In the genomic region with DNA sequence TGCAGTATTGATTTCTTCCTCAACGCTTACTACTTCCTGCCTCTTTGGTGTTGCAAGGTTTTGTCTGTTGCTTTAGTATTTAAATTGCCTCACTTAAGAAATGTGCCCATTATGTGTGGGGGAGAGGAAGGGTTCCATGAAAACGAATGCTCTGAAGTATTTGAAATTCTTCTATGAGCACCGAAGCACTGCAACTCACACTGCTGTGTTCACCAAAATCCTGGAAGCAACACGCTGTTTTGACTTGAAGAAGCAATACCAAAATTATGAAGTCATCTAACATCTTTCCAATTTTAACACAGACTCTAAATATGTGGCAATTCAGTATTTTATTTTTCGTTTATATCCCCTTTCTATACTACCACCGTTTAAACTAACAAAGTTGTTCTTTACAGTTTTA, we compare ENCODE assay signal across 17 cellular contexts.
DNase-seq lines count a peak whose midpoint lies in the region; TF ChIP-seq lines count a peak whose summit lies in the region.
"Had no signal": no experiment of that assay in that cellular context is flagged by ENCODE, and none has a peak within 500 bp of the region (broad histone marks: within the 10 kb centered on the region; RNA-seq: fewer than 3 reads in every experiment).

No MANE protein-coding gene starts in this region.

- H3K9ac ChIP-seq in fibroblast of lung (ENCODE audit: insufficient read depth, low read length): no peak overlapping the region
- H3K9ac ChIP-seq in muscle layer of colon (ENCODE audit: low read length): no peak overlapping the region

- peak; percentile 19 for DNase-seq in AG08395 (ENCODE audit: low spot score)
- peak; percentile 54 for DNase-seq in NOMO-1 treated with DMSO at 0.1 percent for 48 hours (lab: John Stamatoyannopoulos, UW; ENCODE audit: unreplicated experiment)
- DNase-seq in fibroblast of lung (ENCODE audit: low read depth in 2 of 2): peak; percentile 4 to 43
- DNase-seq in stimulated activated CD4-positive, alpha-beta T cell treated with anti-CD3 and anti-CD28 coated beads, Interleukin-4, amount 100 ng/mL, for 1 hour: no peak
- no peak for DNase-seq in activated CD4-positive, alpha-beta T cell treated with anti-CD3 and anti-CD28 coated beads for 48 hours
- DNase-seq in NCI-H128 (lab: John Stamatoyannopoulos, UW; ENCODE audit: unreplicated experiment): no peak
- no peak for DNase-seq in brain microvascular endothelial cell
- DNase-seq: activated naive CD8-positive, alpha-beta T cell treated with anti-CD3 and anti-CD28 coated beads for 36 hours; DMS153; effector CD8-positive, alpha-beta T cell; esophagus squamous epithelium; NCI-H1694; NCI-H446 treated with DMSO at 0.1 percent for 48 hours; OCI-M1; stimulated activated naive CD4-positive, alpha-beta T cell had no signal

- no peak overlapping the region for H3K4me2 ChIP-seq in fibroblast of lung (ENCODE audit: extremely low read depth, insufficient read depth, low read length)

- no peak overlapping the region for H2AFZ ChIP-seq in fibroblast of lung (ENCODE audit: low read length)

- no peaks in the 10 kb centered on the region for H3K27me3 ChIP-seq in fibroblast of lung (ENCODE audit: control insufficient read depth, insufficient read depth, low read length)
- no peaks in the 10 kb centered on the region for H3K27me3 ChIP-seq in muscle layer of colon (ENCODE audit: control insufficient read depth in 1 of 2, insufficient read depth in 2 of 2, low read length in 2 of 2)
- no peaks in the 10 kb centered on the region for H3K27me3 ChIP-seq in brain microvascular endothelial cell (replicated peaks)
- H3K27me3 ChIP-seq: cardiac muscle cell, esophagus squamous epithelium had no signal

- in situ Hi-C loops in brain microvascular endothelial cell (cut with HindIII; ENCODE audit: low pct_ligation_motif_present, low sequenced_read_pairs): no loop called here

- H3K4me3 ChIP-seq in fibroblast of lung (replicated peaks in 1 of 4; ENCODE audit: control extremely low read depth in 1 of 4, insufficient read depth in 1 of 4, low read depth in 3 of 4, low read length in 4 of 4) (no peak overlapping the region), muscle layer of colon (ENCODE audit: low read depth in 1 of 2, low read length in 2 of 2) (no peak overlapping the region), brain microvascular endothelial cell (ENCODE audit: low read depth, low read length) (no peak overlapping the region)
- H3K4me3 ChIP-seq: cardiac muscle cell, esophagus squamous epithelium had no signal

- H3K27ac ChIP-seq in fibroblast of lung (ENCODE audit: insufficient read depth, low read length): no peak overlapping the region
- H3K27ac ChIP-seq in muscle layer of colon (ENCODE audit: low read depth, low read length): peak overlapping the region; percentile 8
- H3K27ac ChIP-seq in brain microvascular endothelial cell: no peak overlapping the region
- H3K27ac ChIP-seq: cardiac muscle cell had no signal

- no peaks in the 10 kb centered on the region for H3K4me1 ChIP-seq in fibroblast of lung (ENCODE audit: control insufficient read depth, extremely low read depth, insufficient read depth, low read length)
- H3K4me1 ChIP-seq in muscle layer of colon (ENCODE audit: insufficient read depth, low read length): peaks cover 21% of the 10 kb centered on the region

- H3K9me3 ChIP-seq in fibroblast of lung (ENCODE audit: control insufficient read depth, insufficient read depth, low read depth, low read length): no peaks in the 10 kb centered on the region
- no peaks in the 10 kb centered on the region for H3K9me3 ChIP-seq in muscle layer of colon (ENCODE audit: low read length)
- H3K9me3 ChIP-seq: esophagus squamous epithelium had no signal

- H4K20me1 ChIP-seq in fibroblast of lung (ENCODE audit: control insufficient read depth, extremely low read depth, insufficient read depth, low read length): no peaks in the 10 kb centered on the region

- no peaks in the 10 kb centered on the region for H3K79me2 ChIP-seq in fibroblast of lung (ENCODE audit: control insufficient read depth, insufficient read depth, low read length)

- no peak for TF ChIP-seq CTCF in fibroblast of lung (conservative IDR thresholded peaks at IDR 0.05 in 1 of 2, IDR thresholded peaks at IDR 0.05 in 1 of 2; ENCODE audit: low read depth in 1 of 2, low read length in 2 of 2)
- no peak for TF ChIP-seq CTCF in brain microvascular endothelial cell (IDR thresholded peaks at IDR 0.05; ENCODE audit: low read depth, low read length, missing control alignments)

- no peaks in the 10 kb centered on the region for H3K36me3 ChIP-seq in fibroblast of lung (ENCODE audit: control insufficient read depth, insufficient read depth, low read length)
- H3K36me3 ChIP-seq in muscle layer of colon (ENCODE audit: insufficient read depth, low read length): no peaks in the 10 kb centered on the region
- no peaks in the 10 kb centered on the region for H3K36me3 ChIP-seq in brain microvascular endothelial cell (replicated peaks)
- H3K36me3 ChIP-seq: cardiac muscle cell, esophagus squamous epithelium had no signal

Comparison
In these comparisons a context has a peak if more than half of its experiments do, and no peak if none do; other contexts are left out.
1. DNase-seq: peak in AG08395 (single experiment), NOMO-1 treated with DMSO at 0.1 percent for 48 hours (single experiment) and fibroblast of lung (2 of 2); none in stimulated activated CD4-positive, alpha-beta T cell treated with anti-CD3 and anti-CD28 coated beads, Interleukin-4, amount 100 ng/mL, for 1 hour (single experiment), activated CD4-positive, alpha-beta T cell treated with anti-CD3 and anti-CD28 coated beads for 48 hours (single experiment), NCI-H128 (single experiment) and brain microvascular endothelial cell (single experiment).